Comparison of ENCODE assay signal across 7 cellular contexts in genomic region chr19:48955308-48955958, GRCh38. TPM values are rescaled to one million over a fixed set of nuclear protein-coding genes. Genes with fewer than 3 reads are reported as not detected.
DNase-seq lines count a peak whose midpoint lies in the region; ATAC-seq and TF ChIP-seq lines count a peak whose summit lies in the region.

No MANE protein-coding gene starts in this region.

- H3K9ac ChIP-seq in subcutaneous abdominal adipose tissue (ENCODE audit: low read length in 5 of 5) = peak overlapping the region; percentile 81 to 95 (median 90)

- peak overlapping the region; percentile 88 for H3K27ac Mint-ChIP-seq in HFFc6
- H3K27ac Mint-ChIP-seq in activated naive CD4-positive, alpha-beta T cell treated with anti-CD3 and anti-CD28 coated beads, Interleukin-2, amount 50 U/mL, for 72 hours = peak overlapping the region; percentile 96 to 98
- H3K27ac Mint-ChIP-seq in immature natural killer cell = peak overlapping the region; percentile 65 to 87 (median 82)

- H3K4me1 Mint-ChIP-seq in HFFc6 (ENCODE audit: low read depth) (peaks cover 26% of the 10 kb centered on the region), immature natural killer cell (peaks cover 23 to 33% of the 10 kb centered on the region in 2 donors)

- peak overlapping the region; percentile 74 to 95 (median 86) for H3K4me3 ChIP-seq in subcutaneous abdominal adipose tissue (ENCODE audit: low read depth in 1 of 5, low read length in 5 of 5)

- H3K4me3 Mint-ChIP-seq in HFFc6 = peak overlapping the region; percentile 95
- H3K4me3 Mint-ChIP-seq in immature natural killer cell = peak overlapping the region; percentile 77 to 93 (median 85)

- H3K9me3 Mint-ChIP-seq in HFFc6 (no peaks in the 10 kb centered on the region), immature natural killer cell (no peaks in the 10 kb centered on the region)
- no peaks in the 10 kb centered on the region for H3K9me3 Mint-ChIP-seq in activated naive CD4-positive, alpha-beta T cell treated with anti-CD3 and anti-CD28 coated beads, Interleukin-2, amount 50 U/mL, for 72 hours

- H3K36me3 Mint-ChIP-seq in HFFc6 (ENCODE audit: low read depth) = peaks cover 25% of the 10 kb centered on the region
- peaks cover 22 to 37% of the 10 kb centered on the region in 2 donors for H3K36me3 Mint-ChIP-seq in activated naive CD4-positive, alpha-beta T cell treated with anti-CD3 and anti-CD28 coated beads, Interleukin-2, amount 50 U/mL, for 72 hours
- H3K36me3 Mint-ChIP-seq in immature natural killer cell = peaks cover 3 to 7% (median 4%) of the 10 kb centered on the region in 3 donors

- H3K36me3 ChIP-seq in subcutaneous abdominal adipose tissue (ENCODE audit: control insufficient read depth in 5 of 5, insufficient read depth in 5 of 5, low read length in 5 of 5) = peaks cover 0 to 3% (median 2%) of the 10 kb centered on the region in 5 donors

- H3K27ac ChIP-seq in subcutaneous abdominal adipose tissue (ENCODE audit: low read depth, low read length) = peak overlapping the region; percentile 76

- H3K4me1 ChIP-seq in subcutaneous abdominal adipose tissue (ENCODE audit: control insufficient read depth in 5 of 5, insufficient read depth in 5 of 5, low read length in 5 of 5) = peaks cover 3 to 22% (median 19%) of the 10 kb centered on the region in 5 donors

- no peaks in the 10 kb centered on the region for H3K9me3 ChIP-seq in subcutaneous abdominal adipose tissue (ENCODE audit: control insufficient read depth in 5 of 5, low read length in 5 of 5)

- no peaks in the 10 kb centered on the region for H3K27me3 ChIP-seq in subcutaneous abdominal adipose tissue (ENCODE audit: control insufficient read depth in 5 of 5, insufficient read depth in 4 of 5, low read length in 5 of 5)

- DNase-seq in HFFc6 (no peak), immature natural killer cell (no peak), anterior cingulate cortex (lab: John Stamatoyannopoulos, UW) (no peak), HuH-7 (ENCODE audit: low spot score) (no peak), OCI-M1 (lab: John Stamatoyannopoulos, UW) (no peak)
- no peak for DNase-seq in activated naive CD4-positive, alpha-beta T cell treated with anti-CD3 and anti-CD28 coated beads, Interleukin-2, amount 50 U/mL, for 72 hours (ENCODE audit: low spot score in 2 of 2)

- no peak for ATAC-seq in activated naive CD4-positive, alpha-beta T cell treated with anti-CD3 and anti-CD28 coated beads, Interleukin-2, amount 50 U/mL, for 72 hours

- TF ChIP-seq CTCF in HFFc6 (IDR thresholded peaks at IDR 0.05) = no peak

- H3K27me3 Mint-ChIP-seq in HFFc6 (ENCODE audit: insufficient read depth) (peaks cover 2% of the 10 kb centered on the region; the same call in 1 of the 2 replicates), immature natural killer cell (ENCODE audit: low read depth in 3 of 3) (peaks cover 3 to 8% (median 5%) of the 10 kb centered on the region in 3 donors)

RNA-seq across cellular contexts. Expression of gene BAX, which starts 0.8 kb away (rescaled TPM):
- total RNA-seq in HFFc6 (2021; fragmentation: NEBNext Ultra II Directional; extraction: Animal tissue kit (Norgen Biotek cat#: 25700)) = 100 to 1,000 TPM; 223 to 260 (median 244) TPM
- total RNA-seq in activated naive CD4-positive, alpha-beta T cell treated with anti-CD3 and anti-CD28 coated beads, Interleukin-2, amount 50 U/mL, for 72 hours = 100 to 1,000 TPM; 191 to 711 TPM
- polyA plus RNA-seq in immature natural killer cell = 100 to 1,000 TPM in 2 of 3 donors, 10 to 100 TPM in 1; 88.6 to 137 (median 106) TPM

RNA-seq across cellular contexts. Expression of gene FTL, which starts 9.7 kb away (rescaled TPM):
- 1,000 to 10,000 TPM; 2,438 to 4,450 (median 3,824) TPM for total RNA-seq in HFFc6 (2021; fragmentation: NEBNext Ultra II Directional; extraction: Animal tissue kit (Norgen Biotek cat#: 25700))
- total RNA-seq in activated naive CD4-positive, alpha-beta T cell treated with anti-CD3 and anti-CD28 coated beads, Interleukin-2, amount 50 U/mL, for 72 hours = 1,000 to 10,000 TPM; 1,148 to 2,898 TPM
- 1,000 to 10,000 TPM; 3,472 to 4,403 (median 4,065) TPM for polyA plus RNA-seq in immature natural killer cell

RNA-seq across cellular contexts. Expression of gene DHDH, which starts 21.9 kb away (rescaled TPM):
- not detected for total RNA-seq in HFFc6 (2021; fragmentation: NEBNext Ultra II Directional; extraction: Animal tissue kit (Norgen Biotek cat#: 25700))
- 1 to 10 TPM; 2.2 to 7.4 TPM for total RNA-seq in activated naive CD4-positive, alpha-beta T cell treated with anti-CD3 and anti-CD28 coated beads, Interleukin-2, amount 50 U/mL, for 72 hours
- 1 to 10 TPM in 1 of 3 donors, not detected in 2; 1.3 TPM for polyA plus RNA-seq in immature natural killer cell

RNA-seq across cellular contexts. Expression of gene GYS1, which starts 37.7 kb away (rescaled TPM):
- total RNA-seq in HFFc6 (2021; fragmentation: NEBNext Ultra II Directional; extraction: Animal tissue kit (Norgen Biotek cat#: 25700)) = 10 to 100 TPM; 76.0 to 90.8 (median 87.5) TPM
- total RNA-seq in activated naive CD4-positive, alpha-beta T cell treated with anti-CD3 and anti-CD28 coated beads, Interleukin-2, amount 50 U/mL, for 72 hours = 100 to 1,000 TPM in 1 of 2 donors, 10 to 100 TPM in 1; 44.8 to 104 TPM
- polyA plus RNA-seq in immature natural killer cell = 10 to 100 TPM; 16.0 to 40.3 (median 32.9) TPM

RNA-seq across cellular contexts. Expression of gene RUVBL2, which starts 38.3 kb away (rescaled TPM):
- 100 to 1,000 TPM; 131 to 161 (median 159) TPM for total RNA-seq in HFFc6 (2021; fragmentation: NEBNext Ultra II Directional; extraction: Animal tissue kit (Norgen Biotek cat#: 25700))
- 100 to 1,000 TPM; 135 to 160 TPM for total RNA-seq in activated naive CD4-positive, alpha-beta T cell treated with anti-CD3 and anti-CD28 coated beads, Interleukin-2, amount 50 U/mL, for 72 hours
- 10 to 100 TPM; 64.0 to 72.7 (median 64.2) TPM for polyA plus RNA-seq in immature natural killer cell
